Comparison of ENCODE assay signal across 16 cellular contexts in genomic region chr12:73598626-73599025, GRCh38.
"Had no signal": no experiment of that assay in that cellular context is flagged by ENCODE, and none has a peak within 500 bp of the region (broad histone marks: within the 10 kb centered on the region; RNA-seq: fewer than 3 reads in every experiment).

No MANE protein-coding gene starts in this region.

- DNase-seq: activated CD4-positive, alpha-beta T cell treated with anti-CD3 and anti-CD28 coated beads, Interleukin-2, amount 10 ng/mL, durations not matched to agents 24 days and 14 days; activated CD8-positive, alpha-beta memory T cell treated with anti-CD3 and anti-CD28 coated beads for 24 hours; activated CD8-positive, alpha-beta memory T cell treated with anti-CD3 and anti-CD28 coated beads, Interleukin-2, amount 50 U/mL, for 48 hours; activated effector memory CD4-positive, alpha-beta T cell treated with anti-CD3 and anti-CD28 coated beads, Interleukin-2, amount 50 U/mL, for 16 hours; activated naive CD4-positive, alpha-beta T cell treated with anti-CD3 and anti-CD28 coated beads, Interleukin-2, amount 50 U/mL, for 16 hours; activated T-cell treated with anti-CD3 and anti-CD28 coated beads, Interleukin-2, amount 50 U/mL, for 72 hours; aorta; dorsolateral prefrontal cortex; left cardiac atrium; naive thymus-derived CD8-positive, alpha-beta T cell; ovary; stimulated activated naive CD4-positive, alpha-beta T cell treated with Interleukin-2 at 50 U/mL for 16 hours; tibial artery had no signal

- H3K4me3 ChIP-seq: cardiac muscle cell, dorsolateral prefrontal cortex, ovary, tibial artery had no signal

- H3K27ac Mint-ChIP-seq: activated CD4-positive, alpha-beta T cell treated with anti-CD3 and anti-CD28 coated beads, Interleukin-2, amount 10 ng/mL, durations not matched to agents 24 days and 14 days; activated T-cell treated with anti-CD3 and anti-CD28 coated beads, Interleukin-2, amount 50 U/mL, for 72 hours; naive thymus-derived CD8-positive, alpha-beta T cell; T-helper 1 cell treated with Interleukin-12 subunit alpha and Interleukin-12 subunit beta and Interleukin-4 antibody, amounts not matched to agents 30 μg/mL and 1 μg/mL, for 36 hours had no signal

- H3K4me1 Mint-ChIP-seq: activated CD4-positive, alpha-beta T cell treated with anti-CD3 and anti-CD28 coated beads, Interleukin-2, amount 10 ng/mL, durations not matched to agents 24 days and 14 days; naive thymus-derived CD8-positive, alpha-beta T cell had no signal

- H3K36me3 ChIP-seq: cardiac muscle cell, ovary, tibial artery had no signal

- H3K27ac ChIP-seq: cardiac muscle cell, dorsolateral prefrontal cortex, epithelial cell of prostate, ovary, tibial artery had no signal

- H3K4me1 ChIP-seq: tibial artery had no signal

- H3K9me3 Mint-ChIP-seq: activated CD4-positive, alpha-beta T cell treated with anti-CD3 and anti-CD28 coated beads, Interleukin-2, amount 10 ng/mL, durations not matched to agents 24 days and 14 days had no signal

- H3K9me3 ChIP-seq: ovary, tibial artery had no signal

- ATAC-seq: activated T-cell treated with anti-CD3 and anti-CD28 coated beads, Interleukin-2, amount 50 U/mL, for 72 hours; left cardiac atrium; naive thymus-derived CD8-positive, alpha-beta T cell had no signal

- H3K36me3 Mint-ChIP-seq: naive thymus-derived CD8-positive, alpha-beta T cell had no signal

- H3K27me3 ChIP-seq: cardiac muscle cell, dorsolateral prefrontal cortex, ovary, tibial artery had no signal

- H3K27me3 Mint-ChIP-seq: activated CD4-positive, alpha-beta T cell treated with anti-CD3 and anti-CD28 coated beads, Interleukin-2, amount 10 ng/mL, durations not matched to agents 24 days and 14 days; naive thymus-derived CD8-positive, alpha-beta T cell had no signal

- H3K4me3 Mint-ChIP-seq: activated CD4-positive, alpha-beta T cell treated with anti-CD3 and anti-CD28 coated beads, Interleukin-2, amount 10 ng/mL, durations not matched to agents 24 days and 14 days; activated T-cell treated with anti-CD3 and anti-CD28 coated beads, Interleukin-2, amount 50 U/mL, for 72 hours; naive thymus-derived CD8-positive, alpha-beta T cell; T-helper 1 cell treated with Interleukin-12 subunit alpha and Interleukin-12 subunit beta and Interleukin-4 antibody, amounts not matched to agents 30 μg/mL and 1 μg/mL, for 36 hours had no signal
